22 cellular contexts compared by ENCODE assay signal in the genomic region with DNA sequence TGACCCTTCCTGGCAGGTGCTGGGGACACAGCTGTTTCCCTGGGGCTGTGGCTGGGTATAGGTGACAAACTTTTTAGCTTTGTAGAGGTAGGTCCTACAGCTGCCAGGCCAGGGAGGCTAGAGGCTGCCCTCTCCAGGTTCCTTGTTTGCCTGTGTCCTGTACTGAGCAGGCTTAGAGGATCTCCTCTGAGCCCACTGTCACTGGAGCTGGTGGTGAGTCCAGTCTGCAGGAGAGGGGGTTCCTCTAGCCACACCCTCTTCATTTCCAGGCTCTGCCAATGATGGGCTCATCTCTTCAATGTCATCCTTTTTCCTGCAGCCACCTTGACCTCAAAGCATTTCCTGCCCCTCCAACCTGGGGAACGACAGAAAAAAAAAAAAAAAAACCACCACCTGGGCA. TPM values are rescaled to one million over a fixed set of nuclear protein-coding genes. Genes with fewer than 3 reads are reported as not detected.
"Had no signal": no experiment of that assay in that cellular context is flagged by ENCODE, and none has a peak within 500 bp of the region (broad histone marks: within the 10 kb centered on the region; RNA-seq: fewer than 3 reads in every experiment).

No MANE protein-coding gene starts in this region.

- H3K27ac ChIP-seq: colonic mucosa, epithelial cell of prostate, right atrium auricular region, suprapubic skin, transverse colon, uterus, WERI-Rb-1 had no signal

- H3K4me1 ChIP-seq: colonic mucosa, right atrium auricular region, uterus had no signal

- H3K4me3 ChIP-seq: colonic mucosa, right atrium auricular region, suprapubic skin, transverse colon, uterus had no signal

- ATAC-seq: left lobe of liver had no signal

- H3K9me3 ChIP-seq: colonic mucosa, suprapubic skin, transverse colon, uterus had no signal

- H3K27me3 ChIP-seq: colonic mucosa, right atrium auricular region, suprapubic skin, transverse colon, uterus had no signal

- H3K36me3 ChIP-seq: colonic mucosa, transverse colon, uterus, WERI-Rb-1 had no signal

- FAIRE-seq: frontal cortex, kidney, small intestine had no signal

- DNase-seq: activated CD4-positive, alpha-beta T cell treated with anti-CD3 and anti-CD28 coated beads, Interleukin-2, amount 50 U/mL, for 4 hours; activated T-cell treated with anti-CD3 and anti-CD28 coated beads for 4 hours; central memory CD4-positive, alpha-beta T cell; colonic mucosa; endodermal cell; kidney; mammary epithelial cell; occipital lobe; small intestine; stimulated activated CD4-positive, alpha-beta T cell treated with anti-CD3 and anti-CD28 coated beads, Interleukin-15, amount 100 ng/mL, for 24 hours; stimulated activated CD4-positive, alpha-beta T cell treated with anti-CD3 and anti-CD28 coated beads, Interleukin-2, amount 100 ng/mL, for 48 hours; T-helper 2 cell; transverse colon; uterus; WERI-Rb-1 had no signal

RNA-seq across cellular contexts. Expression of a gene that starts 13.6 kb away (rescaled TPM):
- total RNA-seq: myocyte had no signal
- polyA plus RNA-seq: neural cell had no signal
